Comparison of ENCODE assay signal across 16 cellular contexts in the genomic region with DNA sequence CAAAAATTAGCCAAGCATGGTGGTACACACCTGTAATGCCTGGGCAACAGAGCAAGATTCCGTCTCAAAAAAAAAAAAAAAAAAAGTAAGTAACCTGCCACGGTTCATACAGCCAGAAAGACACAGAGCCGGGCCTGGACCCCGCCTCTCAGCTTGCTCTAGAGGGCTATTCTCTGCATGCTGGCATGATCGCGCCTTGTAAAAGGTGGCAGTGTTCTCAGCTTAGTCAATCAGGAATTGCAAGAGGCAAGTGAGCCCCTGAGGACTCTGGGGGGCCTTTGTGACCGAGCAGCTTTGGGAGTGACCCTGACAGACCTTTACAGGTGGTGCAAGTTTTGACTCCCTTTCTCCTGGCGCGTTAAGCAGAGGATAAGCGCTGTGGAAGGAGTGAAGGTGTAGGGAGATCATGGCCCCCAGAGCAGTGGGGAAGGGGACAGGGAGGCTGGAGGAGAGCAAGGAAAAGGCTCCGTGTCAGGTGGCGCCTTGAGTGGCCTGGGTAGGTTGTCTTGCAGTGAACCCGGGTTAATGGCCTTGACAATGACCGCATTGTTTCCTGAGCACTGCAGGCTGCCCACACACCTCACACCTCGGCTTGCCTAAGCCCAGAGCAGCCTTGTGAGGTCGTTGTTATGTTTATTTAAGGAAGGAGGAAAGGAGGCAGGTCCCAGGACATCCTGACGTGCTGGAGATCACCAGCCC. TPM values are rescaled to one million over a fixed set of nuclear protein-coding genes. Genes with fewer than 3 reads are reported as not detected.
DNase-seq lines count a peak whose midpoint lies in the region; ATAC-seq and TF ChIP-seq lines count a peak whose summit lies in the region.
"Had no signal": no experiment of that assay in that cellular context is flagged by ENCODE, and none has a peak within 500 bp of the region (broad histone marks: within the 10 kb centered on the region; RNA-seq: fewer than 3 reads in every experiment).

No MANE protein-coding gene starts in this region.

- H3K27ac Mint-ChIP-seq in immature natural killer cell (peak overlapping the region in 5 of 6 donors; percentile 18 to 84 (median 61)), progenitor cell of endocrine pancreas (peak overlapping the region; percentile 93)
- no peak overlapping the region for H3K27ac Mint-ChIP-seq in activated T-helper 1 cell treated with anti-CD3 and anti-CD28 coated beads, Interleukin-12 subunit alpha, Interleukin-12 subunit beta, Interleukin-2, Interleukin-4 antibody, amounts not matched to agents 30 ng/mL and 10 ng/mL and 1 ng/mL, durations not matched to agents 14 hours and 24 hours and 36 hours
- H3K27ac Mint-ChIP-seq in CD8-positive, alpha-beta memory T cell, result peak overlapping the region in 2 of 8 donors; percentile 27 to 51

- peaks cover 5% of the 10 kb centered on the region for H3K36me3 ChIP-seq in mammary epithelial cell (ENCODE audit: insufficient read depth, low read length)
- H3K36me3 ChIP-seq in CD8-positive, alpha-beta memory T cell (ENCODE audit: insufficient read depth, low read length), result no peaks in the 10 kb centered on the region

- H3K4me1 Mint-ChIP-seq in immature natural killer cell, result peaks cover 32 to 39% of the 10 kb centered on the region in 2 donors
- peaks cover 12% of the 10 kb centered on the region for H3K4me1 Mint-ChIP-seq in progenitor cell of endocrine pancreas (ENCODE audit: low read depth)
- no peaks in the 10 kb centered on the region for H3K4me1 Mint-ChIP-seq in activated T-helper 1 cell treated with anti-CD3 and anti-CD28 coated beads, Interleukin-12 subunit alpha, Interleukin-12 subunit beta, Interleukin-2, Interleukin-4 antibody, amounts not matched to agents 30 ng/mL and 10 ng/mL and 1 ng/mL, durations not matched to agents 14 hours and 24 hours and 36 hours (ENCODE audit: low read depth)
- H3K4me1 Mint-ChIP-seq in CD8-positive, alpha-beta memory T cell, result peaks cover 0 to 4% (median 3%) of the 10 kb centered on the region in 3 donors

- DNase-seq in HT-29 (ENCODE audit: low spot score) (peak; percentile 80), mammary epithelial cell (peak; percentile 35), immature natural killer cell (peak; percentile 51 to 63 (median 54)), progenitor cell of endocrine pancreas (ENCODE audit: low spot score, unreplicated experiment) (no peak), DMS153 treated with DMSO at 0.1 percent for 48 hours (lab: John Stamatoyannopoulos, UW; ENCODE audit: unreplicated experiment) (no peak)
- no peak for DNase-seq in activated T-helper 1 cell treated with anti-CD3 and anti-CD28 coated beads, Interleukin-12 subunit alpha, Interleukin-12 subunit beta, Interleukin-2, Interleukin-4 antibody, amounts not matched to agents 30 ng/mL and 10 ng/mL and 1 ng/mL, durations not matched to agents 14 hours and 24 hours and 36 hours (ENCODE audit: low spot score)
- DNase-seq in CD8-positive, alpha-beta memory T cell, result no peak
- DNase-seq: activated naive CD4-positive, alpha-beta T cell treated with anti-CD3 and anti-CD28 coated beads, Interleukin-2, amount 50 U/mL, for 16 hours; DND-41; foreskin keratinocyte; NCI-H1092 treated with DMSO at 0.1 percent for 48 hours; NCI-H345; stimulated activated CD4-positive, alpha-beta T cell treated with anti-CD3 and anti-CD28 coated beads, Interleukin-12 subunit alpha, Interleukin-12 subunit beta, amount 100 ng/mL, for 4 hours; SW 1271 had no signal

- H3K9me3 ChIP-seq in mammary epithelial cell (replicated peaks; ENCODE audit: insufficient read depth, low read length), result no peaks in the 10 kb centered on the region
- no peaks in the 10 kb centered on the region for H3K9me3 ChIP-seq in CD8-positive, alpha-beta memory T cell (ENCODE audit: low read length)
- H3K9me3 ChIP-seq: HAP-1 had no signal

- dilution Hi-C loops in mammary epithelial cell (cut with HindIII; ENCODE audit: low sequenced_read_pairs), result no loop called here

- TF ChIP-seq CTCF in mammary epithelial cell (conservative IDR thresholded peaks at IDR 0.05 in 1 of 2, IDR thresholded peaks at IDR 0.05 in 1 of 2; ENCODE audit: extremely low read depth in 1 of 2, insufficient read depth in 1 of 2, low read depth in 1 of 2, low read length in 2 of 2), result no peak
- no peak for TF ChIP-seq CTCF in progenitor cell of endocrine pancreas (IDR thresholded peaks at IDR 0.05; ENCODE audit: unreplicated experiment)

- POLR2A ChIA-PET in CD8-positive, alpha-beta memory T cell (lab: Charles Lee), result no interaction called here

- no peaks in the 10 kb centered on the region for H3K27me3 ChIP-seq in mammary epithelial cell (ENCODE audit: insufficient read depth, low read length)
- no peaks in the 10 kb centered on the region for H3K27me3 ChIP-seq in CD8-positive, alpha-beta memory T cell (ENCODE audit: insufficient read depth, low read length, poor library complexity, severe bottlenecking)
- H3K27me3 ChIP-seq: foreskin keratinocyte had no signal

- H3K9me3 Mint-ChIP-seq in immature natural killer cell (no peaks in the 10 kb centered on the region), progenitor cell of endocrine pancreas (ENCODE audit: low read depth) (peaks cover 3% of the 10 kb centered on the region)
- no peaks in the 10 kb centered on the region for H3K9me3 Mint-ChIP-seq in activated T-helper 1 cell treated with anti-CD3 and anti-CD28 coated beads, Interleukin-12 subunit alpha, Interleukin-12 subunit beta, Interleukin-2, Interleukin-4 antibody, amounts not matched to agents 30 ng/mL and 10 ng/mL and 1 ng/mL, durations not matched to agents 14 hours and 24 hours and 36 hours
- no peaks in the 10 kb centered on the region for H3K9me3 Mint-ChIP-seq in CD8-positive, alpha-beta memory T cell

- no peaks in the 10 kb centered on the region for H4K20me1 ChIP-seq in mammary epithelial cell (ENCODE audit: insufficient read depth, low read length)

- no TSS peak for BruUV-seq in mammary epithelial cell (replicated peaks; lab: Mats Ljungman, UMichigan)

- H3K4me3 Mint-ChIP-seq in immature natural killer cell, result peak overlapping the region; percentile 52 to 70 (median 60)
- no peak overlapping the region for H3K4me3 Mint-ChIP-seq in progenitor cell of endocrine pancreas (ENCODE audit: low read depth)
- H3K4me3 Mint-ChIP-seq in activated T-helper 1 cell treated with anti-CD3 and anti-CD28 coated beads, Interleukin-12 subunit alpha, Interleukin-12 subunit beta, Interleukin-2, Interleukin-4 antibody, amounts not matched to agents 30 ng/mL and 10 ng/mL and 1 ng/mL, durations not matched to agents 14 hours and 24 hours and 36 hours, result no peak overlapping the region
- H3K4me3 Mint-ChIP-seq in CD8-positive, alpha-beta memory T cell, result no peak overlapping the region

- H3K4me2 ChIP-seq in mammary epithelial cell (ENCODE audit: insufficient read depth, low read depth, low read length), result no peak overlapping the region

- intact Hi-C loops in mammary epithelial cell (cut with micrococcal nuclease), result no loop called here
- intact Hi-C loops in activated T-helper 1 cell treated with anti-CD3 and anti-CD28 coated beads, Interleukin-12 subunit alpha, Interleukin-12 subunit beta, Interleukin-2, Interleukin-4 antibody, amounts not matched to agents 30 ng/mL and 10 ng/mL and 1 ng/mL, durations not matched to agents 14 hours and 24 hours and 36 hours (cut with micrococcal nuclease), result no loop called here

- ATAC-seq in GM19463 (IDR thresholded peaks at IDR 0.05; ENCODE audit: unreplicated experiment), result no peak
- ATAC-seq: foreskin keratinocyte had no signal

- CTCF ChIA-PET in mammary epithelial cell (lab: Charles Lee; ENCODE audit: low non-redundant PET), result no interaction called here
- CTCF ChIA-PET in CD8-positive, alpha-beta memory T cell (lab: Charles Lee), result interaction anchor here (0.7 to 1.0 kb wide), 2 partner anchors 84 to 95 kb away, joined by 3 read pairs; no protein-coding TSS in a partner anchor

- H3K27me3 Mint-ChIP-seq in immature natural killer cell (ENCODE audit: low read depth in 3 of 3) (peaks cover 0 to 2% (median 0%) of the 10 kb centered on the region in 3 donors), progenitor cell of endocrine pancreas (no peaks in the 10 kb centered on the region)
- H3K27me3 Mint-ChIP-seq in activated T-helper 1 cell treated with anti-CD3 and anti-CD28 coated beads, Interleukin-12 subunit alpha, Interleukin-12 subunit beta, Interleukin-2, Interleukin-4 antibody, amounts not matched to agents 30 ng/mL and 10 ng/mL and 1 ng/mL, durations not matched to agents 14 hours and 24 hours and 36 hours (ENCODE audit: insufficient read depth), result no peaks in the 10 kb centered on the region
- no peaks in the 10 kb centered on the region for H3K27me3 Mint-ChIP-seq in CD8-positive, alpha-beta memory T cell

- H2AFZ ChIP-seq in mammary epithelial cell (ENCODE audit: low read depth, low read length), result no peak overlapping the region

- peaks cover 6% of the 10 kb centered on the region for H3K4me1 ChIP-seq in mammary epithelial cell (ENCODE audit: insufficient read depth, low read length)
- H3K4me1 ChIP-seq in CD8-positive, alpha-beta memory T cell (ENCODE audit: insufficient read depth, low read length), result no peaks in the 10 kb centered on the region
- H3K4me1 ChIP-seq: foreskin keratinocyte, HAP-1 had no signal

- H3K27ac ChIP-seq in mammary epithelial cell (ENCODE audit: insufficient read depth, low read depth, low read length), result no peak overlapping the region
- H3K27ac ChIP-seq in CD8-positive, alpha-beta memory T cell (ENCODE audit: low read depth, low read length), result no peak overlapping the region
- H3K27ac ChIP-seq: foreskin keratinocyte had no signal

- no peak overlapping the region for H3K9ac ChIP-seq in mammary epithelial cell (ENCODE audit: insufficient read depth, low read length)

- in situ Hi-C loops in mammary epithelial cell (cut with MboI; ENCODE audit: low sequenced_read_pairs in 2 of 2), result no loop called here

- H3K4me3 ChIP-seq in mammary epithelial cell (replicated peaks in 1 of 3; ENCODE audit: insufficient read depth in 1 of 3, low read depth in 2 of 3, low read length in 3 of 3), result no peak overlapping the region
- H3K4me3 ChIP-seq in CD8-positive, alpha-beta memory T cell (ENCODE audit: low read length), result no peak overlapping the region
- H3K4me3 ChIP-seq: HAP-1 had no signal

- no peaks in the 10 kb centered on the region for H3K79me2 ChIP-seq in mammary epithelial cell (ENCODE audit: insufficient read depth, low read length)

- H3K36me3 Mint-ChIP-seq in immature natural killer cell (peaks cover 7 to 28% (median 18%) of the 10 kb centered on the region in 3 donors), progenitor cell of endocrine pancreas (ENCODE audit: insufficient read depth) (peaks cover 34% of the 10 kb centered on the region)
- peaks cover 6% of the 10 kb centered on the region for H3K36me3 Mint-ChIP-seq in activated T-helper 1 cell treated with anti-CD3 and anti-CD28 coated beads, Interleukin-12 subunit alpha, Interleukin-12 subunit beta, Interleukin-2, Interleukin-4 antibody, amounts not matched to agents 30 ng/mL and 10 ng/mL and 1 ng/mL, durations not matched to agents 14 hours and 24 hours and 36 hours (ENCODE audit: low read depth)
- H3K36me3 Mint-ChIP-seq in CD8-positive, alpha-beta memory T cell, result peaks cover 9 to 57% (median 17%) of the 10 kb centered on the region in 3 donors

- WGBS in mammary epithelial cell (ENCODE audit: low coverage, missing lambda C conversion rate), result 41% methylated on average over 12 of the region's 17 CpGs

RNA-seq across cellular contexts. Expression of a gene that starts 48.9 kb away (rescaled TPM):
- 9.5 and 19.5 TPM in 2 replicates for total RNA-seq in HT-29 (2014; rRNA removed; shearing (Covaris generic))
- total RNA-seq in mammary epithelial cell (1 to 10 TPM; 5.7 to 8.0 TPM), progenitor cell of endocrine pancreas (10.0 and 12.0 TPM in 2 replicates)
- polyA plus RNA-seq in mammary epithelial cell (8.3 TPM), immature natural killer cell (10 to 100 TPM; 23.2 to 32.8 (median 23.7) TPM)
- 6.6 TPM for polyA minus RNA-seq in mammary epithelial cell
- 9.5 and 14.2 TPM in 2 replicates for total RNA-seq in activated T-helper 1 cell treated with anti-CD3 and anti-CD28 coated beads, Interleukin-12 subunit alpha, Interleukin-12 subunit beta, Interleukin-2, Interleukin-4 antibody, amounts not matched to agents 30 ng/mL and 10 ng/mL and 1 ng/mL, durations not matched to agents 14 hours and 24 hours and 36 hours
- total RNA-seq in CD8-positive, alpha-beta memory T cell, result 10 to 100 TPM in 1 of 2 experiments, 1 to 10 TPM in 1; 8.6 to 10.0 TPM
- 18.8 TPM for polyA plus RNA-seq in CD8-positive, alpha-beta memory T cell

RNA-seq across cellular contexts. Expression of a gene that starts 50.9 kb away (rescaled TPM):
- 14.6 and 18.1 TPM in 2 replicates for total RNA-seq in HT-29 (2014; rRNA removed; shearing (Covaris generic))
- total RNA-seq in mammary epithelial cell, result 10 to 100 TPM; 10.3 to 15.5 TPM
- 7.4 TPM for polyA plus RNA-seq in mammary epithelial cell
- polyA minus RNA-seq in mammary epithelial cell, result 46.3 TPM
- polyA plus RNA-seq in immature natural killer cell, result 1 to 10 TPM; 3.4 to 8.0 (median 6.1) TPM
- 33.5 and 33.6 TPM in 2 replicates for total RNA-seq in progenitor cell of endocrine pancreas
- total RNA-seq in activated T-helper 1 cell treated with anti-CD3 and anti-CD28 coated beads, Interleukin-12 subunit alpha, Interleukin-12 subunit beta, Interleukin-2, Interleukin-4 antibody, amounts not matched to agents 30 ng/mL and 10 ng/mL and 1 ng/mL, durations not matched to agents 14 hours and 24 hours and 36 hours, result 11.6 and 14.3 TPM in 2 replicates
- total RNA-seq in CD8-positive, alpha-beta memory T cell, result 10 to 100 TPM; 11.2 to 12.9 TPM
- 10.1 TPM for polyA plus RNA-seq in CD8-positive, alpha-beta memory T cell

Comparison
In these comparisons a context has a peak if more than half of its experiments do, and no peak if none do; other contexts are left out.
1. DNase-seq: peak in HT-29 (single experiment), mammary epithelial cell (single experiment) and immature natural killer cell (3 of 3); none in progenitor cell of endocrine pancreas (single experiment), activated T-helper 1 cell treated with anti-CD3 and anti-CD28 coated beads, Interleukin-12 subunit alpha, Interleukin-12 subunit beta, Interleukin-2, Interleukin-4 antibody, amounts not matched to agents 30 ng/mL and 10 ng/mL and 1 ng/mL, durations not matched to agents 14 hours and 24 hours and 36 hours (single experiment), DMS153 treated with DMSO at 0.1 percent for 48 hours (single experiment) and CD8-positive, alpha-beta memory T cell (0 of 5).
2. H3K4me3 Mint-ChIP-seq: peak in immature natural killer cell (5 of 5); none in progenitor cell of endocrine pancreas (single experiment), activated T-helper 1 cell treated with anti-CD3 and anti-CD28 coated beads, Interleukin-12 subunit alpha, Interleukin-12 subunit beta, Interleukin-2, Interleukin-4 antibody, amounts not matched to agents 30 ng/mL and 10 ng/mL and 1 ng/mL, durations not matched to agents 14 hours and 24 hours and 36 hours (single experiment) and CD8-positive, alpha-beta memory T cell (0 of 7).